In the genomic region with DNA sequence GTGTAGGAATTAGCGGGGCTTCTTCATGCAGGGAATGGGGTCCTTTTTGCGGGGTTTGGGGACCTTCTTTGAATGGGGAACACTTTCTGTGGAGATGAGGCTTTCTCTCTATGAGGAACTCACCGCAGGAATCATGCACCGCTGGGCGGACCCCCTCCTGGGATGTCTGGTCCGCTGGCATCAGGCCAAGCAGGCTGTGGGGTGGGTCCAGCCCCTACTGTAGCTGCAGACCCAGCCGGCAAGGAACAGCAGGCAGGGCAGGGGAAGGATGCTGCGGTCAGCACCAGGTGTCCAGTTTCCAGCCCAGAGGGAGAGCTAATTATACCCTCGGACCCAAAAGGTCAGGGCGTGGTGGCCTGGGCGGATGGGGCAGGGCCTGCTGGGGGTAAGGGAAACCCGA, we compare ENCODE assay signal across 20 cellular contexts. TPM values are rescaled to one million over a fixed set of nuclear protein-coding genes. Genes with fewer than 3 reads are reported as not detected.
DNase-seq lines count a peak whose midpoint lies in the region; ATAC-seq and TF ChIP-seq lines count a peak whose summit lies in the region.
"Had no signal": no experiment of that assay in that cellular context is flagged by ENCODE, and none has a peak within 500 bp of the region (broad histone marks: within the 10 kb centered on the region; RNA-seq: fewer than 3 reads in every experiment).

No MANE protein-coding gene starts in this region.

- POLR2A ChIA-PET in CD4-positive, alpha-beta memory T cell (lab: Charles Lee; ENCODE audit: partially characterized antibody), result no interaction called here

- no peak overlapping the region for H3T11ph ChIP-seq in H9 (ENCODE audit: low read length)

- H3K18ac ChIP-seq in H9 (ENCODE audit: insufficient read length, low read depth, low read length) (no peak overlapping the region), mesenchymal stem cell (ENCODE audit: low read depth in 1 of 2, low read length in 2 of 2) (no peak overlapping the region)

- ATAC-seq in GM18861 (IDR thresholded peaks at IDR 0.05; ENCODE audit: unreplicated experiment), result no peak
- ATAC-seq: left ventricle myocardium superior; naive thymus-derived CD8-positive, alpha-beta T cell; stimulated activated effector memory CD8-positive, alpha-beta T cell treated with anti-CD3 and anti-CD28 coated beads, Interleukin-12 subunit alpha, Interleukin-12 subunit beta, amount 100 ng/mL, for 72 hours; upper lobe of right lung had no signal

- no peak for TF ChIP-seq POLR2A in Peyer's patch (IDR thresholded peaks at IDR 0.05)

- H3K4me1 ChIP-seq in BE2C (peaks cover 7% of the 10 kb centered on the region), H9 (ENCODE audit: insufficient read depth, low read length) (peaks cover 3% of the 10 kb centered on the region; the same call in 1 of the 2 replicates), Peyer's patch (peaks cover 0 to 25% (median 17%) of the 10 kb centered on the region in 4 donors), mesenchymal stem cell (ENCODE audit: control insufficient read depth, insufficient read depth, low read depth, low read length) (peaks cover 36% of the 10 kb centered on the region)
- H3K4me1 ChIP-seq in CD4-positive, alpha-beta memory T cell (ENCODE audit: insufficient read depth, low read length), result peaks cover 13% of the 10 kb centered on the region

- H3K27ac Mint-ChIP-seq in H9, result peak overlapping the region in 2 of 3 experiments; percentile 23 to 40; a peak in 1 of 7 replicates
- no peak overlapping the region for H3K27ac Mint-ChIP-seq in CD4-positive, alpha-beta memory T cell
- H3K27ac Mint-ChIP-seq: activated CD4-positive, alpha-beta T cell treated with anti-CD3 and anti-CD28 coated beads, Interleukin-2, amount 10 ng/mL, durations not matched to agents 7 days and 5 days; stimulated activated effector memory CD8-positive, alpha-beta T cell treated with anti-CD3 and anti-CD28 coated beads, Interleukin-12 subunit alpha, Interleukin-12 subunit beta, amount 100 ng/mL, for 72 hours had no signal

- no peak overlapping the region for H4K8ac ChIP-seq in H9 (replicated peaks; ENCODE audit: insufficient read length, low read depth, low read length)
- H4K8ac ChIP-seq in mesenchymal stem cell (ENCODE audit: low read length), result no peak overlapping the region

- H3K36me3 ChIP-seq in BE2C, result no peaks in the 10 kb centered on the region
- no peaks in the 10 kb centered on the region for H3K36me3 ChIP-seq in Peyer's patch
- H3K36me3 ChIP-seq in mesenchymal stem cell (ENCODE audit: control insufficient read depth in 1 of 2, insufficient read depth in 2 of 2, low read depth in 1 of 2, low read length in 2 of 2), result peaks cover 0 to 8% of the 10 kb centered on the region in 2 experiments
- H3K36me3 ChIP-seq in CD4-positive, alpha-beta memory T cell (ENCODE audit: insufficient read depth, low read length), result no peaks in the 10 kb centered on the region
- H3K36me3 ChIP-seq: cardiac muscle cell, HAP-1, upper lobe of right lung had no signal

- H3K23ac ChIP-seq in H9 (ENCODE audit: insufficient read length, low read depth, low read length) (no peak overlapping the region), mesenchymal stem cell (ENCODE audit: low read length in 2 of 2) (no peak overlapping the region)

- H3K4me2 ChIP-seq in H9 (ENCODE audit: insufficient read depth, insufficient read length, low read length) (no peak overlapping the region), mesenchymal stem cell (ENCODE audit: low read length, poor library complexity, severe bottlenecking) (peak overlapping the region; percentile 12)

- H2BK5ac ChIP-seq in H9 (ENCODE audit: insufficient read length, low read length) (no peak overlapping the region), mesenchymal stem cell (ENCODE audit: low read depth, low read length, poor library complexity, severe bottlenecking) (peak overlapping the region; percentile 12)

- H3K27me3 ChIP-seq in BE2C, result no peaks in the 10 kb centered on the region
- no peaks in the 10 kb centered on the region for H3K27me3 ChIP-seq in H9 (ENCODE audit: insufficient read depth, low read length)
- peaks cover 0 to 11% of the 10 kb centered on the region in 2 donors for H3K27me3 ChIP-seq in Peyer's patch
- peaks cover 0 to 52% of the 10 kb centered on the region in 2 experiments for H3K27me3 ChIP-seq in mesenchymal stem cell (ENCODE audit: control insufficient read depth in 1 of 2, insufficient read depth in 1 of 2, low read length in 2 of 2)
- no peaks in the 10 kb centered on the region for H3K27me3 ChIP-seq in CD4-positive, alpha-beta memory T cell (ENCODE audit: insufficient read depth, low read length)
- H3K27me3 ChIP-seq: cardiac muscle cell had no signal

- peak; percentile 88 for DNase-seq in BE2C
- no peak for DNase-seq in H9
- peak; percentile 39 to 86 (median 83) for DNase-seq in Peyer's patch
- DNase-seq in mesenchymal stem cell, result no peak
- no peak for DNase-seq in NCI-H2171 (lab: John Stamatoyannopoulos, UW)
- no peak for DNase-seq in CD4-positive, alpha-beta memory T cell
- DNase-seq in NCI-H128 (lab: John Stamatoyannopoulos, UW; ENCODE audit: unreplicated experiment), result no peak
- DNase-seq: activated CD4-positive, alpha-beta T cell treated with anti-CD3 and anti-CD28 coated beads, Interleukin-2, amount 10 ng/mL, durations not matched to agents 7 days and 5 days; activated T-cell treated with anti-CD3 and anti-CD28 coated beads for 4 hours; left ventricle myocardium superior; naive thymus-derived CD8-positive, alpha-beta T cell; NCI-H1105; NCI-H526; SHP77; T-helper 9 cell; upper lobe of right lung had no signal

- H2AK5ac ChIP-seq in H9 (ENCODE audit: insufficient read length, low read length) (no peak overlapping the region), mesenchymal stem cell (ENCODE audit: low read length, severe bottlenecking) (peak overlapping the region; percentile 49)

- H3K56ac ChIP-seq in H9 (ENCODE audit: insufficient read length, low read depth, low read length), result no peak overlapping the region

- TF ChIP-seq CTCF in BE2C (IDR thresholded peaks at IDR 0.05; ENCODE audit: low read depth, low read length), result no peak
- no peak for TF ChIP-seq CTCF in H9 (conservative IDR thresholded peaks at IDR 0.05)
- no peak for TF ChIP-seq CTCF in Peyer's patch (IDR thresholded peaks at IDR 0.05)

- intact Hi-C loops in CD4-positive, alpha-beta memory T cell (cut with micrococcal nuclease), result no loop called here

- H3K36me3 Mint-ChIP-seq in H9 (ENCODE audit: insufficient read depth in 1 of 3, low read depth in 3 of 3), result peaks cover 0 to 2% (median 0%) of the 10 kb centered on the region in 3 experiments; a peak in 2 of 7 replicates
- H3K36me3 Mint-ChIP-seq in CD4-positive, alpha-beta memory T cell, result no peaks in the 10 kb centered on the region
- H3K36me3 Mint-ChIP-seq: naive thymus-derived CD8-positive, alpha-beta T cell had no signal

- no CpG with 5 or more reads among the region's 12 CpGs for whole genome bisulfite sequencing in H9 (ENCODE audit: extremely low coverage, insufficient read length, low lambda C conversion rate)
- WGBS in mesenchymal stem cell, result 70% methylated on average over 11 of the region's 12 CpGs

- no peaks in the 10 kb centered on the region for H3K9me3 ChIP-seq in BE2C
- H3K9me3 ChIP-seq in H9 (ENCODE audit: control insufficient read depth, low read depth, low read length), result no peaks in the 10 kb centered on the region
- H3K9me3 ChIP-seq in Peyer's patch, result no peaks in the 10 kb centered on the region
- H3K9me3 ChIP-seq in mesenchymal stem cell (ENCODE audit: control insufficient read depth, low read length), result no peaks in the 10 kb centered on the region
- H3K9me3 ChIP-seq in CD4-positive, alpha-beta memory T cell (ENCODE audit: control insufficient read depth in 1 of 2, low read length in 2 of 2), result no peaks in the 10 kb centered on the region
- H3K9me3 ChIP-seq: HAP-1, upper lobe of right lung had no signal

- peaks cover 23 to 27% of the 10 kb centered on the region in 2 experiments for H3K4me1 Mint-ChIP-seq in H9
- H3K4me1 Mint-ChIP-seq in CD4-positive, alpha-beta memory T cell, result peaks cover 6 to 17% (median 9%) of the 10 kb centered on the region in 4 donors

- H3K9me3 Mint-ChIP-seq in H9, result no peaks in the 10 kb centered on the region; a peak in 1 of 5 replicates
- no peaks in the 10 kb centered on the region for H3K9me3 Mint-ChIP-seq in CD4-positive, alpha-beta memory T cell
- H3K9me3 Mint-ChIP-seq: activated CD4-positive, alpha-beta T cell treated with anti-CD3 and anti-CD28 coated beads, Interleukin-2, amount 10 ng/mL, durations not matched to agents 7 days and 5 days; naive thymus-derived CD8-positive, alpha-beta T cell; stimulated activated effector memory CD8-positive, alpha-beta T cell treated with anti-CD3 and anti-CD28 coated beads, Interleukin-12 subunit alpha, Interleukin-12 subunit beta, amount 100 ng/mL, for 72 hours had no signal

- CTCF ChIA-PET in CD4-positive, alpha-beta memory T cell (lab: Charles Lee; ENCODE audit: partially characterized antibody), result no interaction called here

- H3K79me2 ChIP-seq in H9 (ENCODE audit: insufficient read depth, low read length), result no peaks in the 10 kb centered on the region

- H2BK15ac ChIP-seq in H9 (ENCODE audit: low read depth, low read length) (no peak overlapping the region), mesenchymal stem cell (ENCODE audit: low read depth, poor library complexity, severe bottlenecking) (no peak overlapping the region)

- H2BK20ac ChIP-seq in H9 (ENCODE audit: low read depth, low read length, poor library complexity, severe bottlenecking), result no peak overlapping the region

- H3K23me2 ChIP-seq in H9 (ENCODE audit: insufficient read length, low read depth, low read length, poor library complexity, severe bottlenecking), result peaks cover 12% of the 10 kb centered on the region

- H3K4ac ChIP-seq in H9 (ENCODE audit: low read depth, low read length) (no peak overlapping the region), mesenchymal stem cell (ENCODE audit: low read depth in 1 of 2, low read length in 2 of 2) (no peak overlapping the region)

- H2BK120ac ChIP-seq in H9 (ENCODE audit: low read depth, low read length, poor library complexity, severe bottlenecking) (no peak overlapping the region), mesenchymal stem cell (ENCODE audit: low read depth, low read length) (no peak overlapping the region)

- no peak overlapping the region for H4K5ac ChIP-seq in H9 (ENCODE audit: insufficient read length, low read depth, low read length)

- H2BK12ac ChIP-seq in H9 (ENCODE audit: insufficient read length, low read depth, low read length), result no peak overlapping the region
- no peak overlapping the region for H2BK12ac ChIP-seq in mesenchymal stem cell (ENCODE audit: low read length in 2 of 2)

- no peak overlapping the region for H3K27ac ChIP-seq in H9 (ENCODE audit: insufficient read length, low read depth, low read length)
- peak overlapping the region in 1 of 4 donors; percentile 15 for H3K27ac ChIP-seq in Peyer's patch
- peak overlapping the region; percentile 69 for H3K27ac ChIP-seq in mesenchymal stem cell (ENCODE audit: low read length, poor library complexity, severe bottlenecking)
- no peak overlapping the region for H3K27ac ChIP-seq in CD4-positive, alpha-beta memory T cell (ENCODE audit: low read depth, low read length)
- H3K27ac ChIP-seq: cardiac muscle cell, upper lobe of right lung had no signal

- H4K20me1 ChIP-seq in H9 (ENCODE audit: control insufficient read depth, insufficient read depth, insufficient read length), result no peaks in the 10 kb centered on the region

- H4K91ac ChIP-seq in H9 (ENCODE audit: insufficient read length, low read depth, low read length) (no peak overlapping the region), mesenchymal stem cell (ENCODE audit: low read length) (no peak overlapping the region)

- H3K9ac ChIP-seq in H9 (ENCODE audit: extremely low read depth, insufficient read length, low read length) (no peak overlapping the region), mesenchymal stem cell (ENCODE audit: low read length) (no peak overlapping the region)

- H3K79me1 ChIP-seq in H9 (ENCODE audit: insufficient read depth, low read depth, low read length, poor library complexity, severe bottlenecking) (no peaks in the 10 kb centered on the region), mesenchymal stem cell (replicated peaks; ENCODE audit: low read length, poor library complexity, severe bottlenecking) (no peaks in the 10 kb centered on the region)

- peaks cover 10% of the 10 kb centered on the region for H3K27me3 Mint-ChIP-seq in H9 (ENCODE audit: low read depth)
- peaks cover 5 to 20% of the 10 kb centered on the region in 2 donors for H3K27me3 Mint-ChIP-seq in CD4-positive, alpha-beta memory T cell

- H2AFZ ChIP-seq in H9 (ENCODE audit: low read length) (no peak overlapping the region), mesenchymal stem cell (ENCODE audit: low read depth, low read length) (no peak overlapping the region)

- H3K14ac ChIP-seq in H9 (ENCODE audit: insufficient read depth, low read length), result no peak overlapping the region; the same call in 1 of the 2 replicates
- no peak overlapping the region for H3K14ac ChIP-seq in mesenchymal stem cell (ENCODE audit: low read length in 2 of 2)

- H3K4me3 Mint-ChIP-seq in H9, result 0 out of 5 replicates have a peak overlapping the region, but pooled peaks of 1 of the 2 experiments have one; percentile 44
- H3K4me3 Mint-ChIP-seq in CD4-positive, alpha-beta memory T cell, result peak overlapping the region in 1 of 8 donors; percentile 33
- H3K4me3 Mint-ChIP-seq: activated CD4-positive, alpha-beta T cell treated with anti-CD3 and anti-CD28 coated beads, Interleukin-2, amount 10 ng/mL, durations not matched to agents 7 days and 5 days; stimulated activated effector memory CD8-positive, alpha-beta T cell treated with anti-CD3 and anti-CD28 coated beads, Interleukin-12 subunit alpha, Interleukin-12 subunit beta, amount 100 ng/mL, for 72 hours had no signal

- no peak overlapping the region for H3K4me3 ChIP-seq in BE2C (ENCODE audit: low read depth, low read length)
- H3K4me3 ChIP-seq in Peyer's patch, result no peak overlapping the region
- H3K4me3 ChIP-seq in mesenchymal stem cell (ENCODE audit: insufficient read depth in 1 of 2, low read depth in 1 of 2, low read length in 2 of 2), result no peak overlapping the region
- no peak overlapping the region for H3K4me3 ChIP-seq in CD4-positive, alpha-beta memory T cell (ENCODE audit: low read length in 2 of 2)
- H3K4me3 ChIP-seq: cardiac muscle cell, HAP-1, upper lobe of right lung had no signal

RNA-seq across cellular contexts. Expression of gene MYBPC2, which starts 1.8 kb away (rescaled TPM):
- polyA plus RNA-seq in BE2C (2012; ENCODE audit: insufficient read depth, insufficient read length, low read depth), result not detected
- 3.8 and 4.9 TPM in 2 replicates for total RNA-seq in H9 (2021)
- total RNA-seq in Peyer's patch, result not detected
- not detected for polyA plus RNA-seq in mesenchymal stem cell (2013, experiment 1 of 2)
- not detected for polyA plus RNA-seq in mesenchymal stem cell (2013, experiment 2 of 2)
- not detected for total RNA-seq in CD4-positive, alpha-beta memory T cell
- polyA plus RNA-seq in CD4-positive, alpha-beta memory T cell, result under 1 TPM in 1 of 2 donors, not detected in 1; 0.10 TPM
- total RNA-seq: activated CD4-positive, alpha-beta T cell treated with anti-CD3 and anti-CD28 coated beads, Interleukin-2, amount 10 ng/mL, durations not matched to agents 7 days and 5 days; naive thymus-derived CD8-positive, alpha-beta T cell had no signal
- polyA plus RNA-seq: naive thymus-derived CD8-positive, alpha-beta T cell had no signal

RNA-seq across cellular contexts. Expression of gene SPIB, which starts 15.8 kb away (rescaled TPM):
- not detected for polyA plus RNA-seq in BE2C (2012; ENCODE audit: insufficient read depth, insufficient read length, low read depth)
- 30.2 and 33.3 TPM in 2 replicates for total RNA-seq in H9 (2021)
- total RNA-seq in Peyer's patch, result 10 to 100 TPM; 20.3 to 62.7 (median 24.4) TPM
- not detected for polyA plus RNA-seq in mesenchymal stem cell (2013, experiment 1 of 2)
- not detected for polyA plus RNA-seq in mesenchymal stem cell (2013, experiment 2 of 2)
- not detected for total RNA-seq in CD4-positive, alpha-beta memory T cell
- 1 to 10 TPM in 1 of 2 donors, not detected in 1; 1.9 TPM for polyA plus RNA-seq in CD4-positive, alpha-beta memory T cell
- total RNA-seq: left ventricle myocardium superior had no signal

RNA-seq across cellular contexts. Expression of gene EMC10, which starts 41.8 kb away (rescaled TPM):
- polyA plus RNA-seq in BE2C (2012; ENCODE audit: insufficient read depth, insufficient read length, low read depth), result 327 TPM
- total RNA-seq in H9 (2021) (109 and 110 TPM in 2 replicates), Peyer's patch (100 to 1,000 TPM in 3 of 4 donors, 10 to 100 TPM in 1; 63.5 to 134 (median 117) TPM)
- polyA plus RNA-seq in mesenchymal stem cell (2013, experiment 1 of 2), result 104 TPM
- polyA plus RNA-seq in mesenchymal stem cell (2013, experiment 2 of 2), result 102 TPM
- 10 to 100 TPM; 83.7 to 92.6 TPM for total RNA-seq in CD4-positive, alpha-beta memory T cell
- polyA plus RNA-seq in CD4-positive, alpha-beta memory T cell, result 10 to 100 TPM in 1 of 2 donors, 1 to 10 TPM in 1; 7.8 to 10.1 TPM

RNA-seq across cellular contexts. Expression of gene GARIN5A, which starts 42.1 kb away (rescaled TPM):
- not detected for polyA plus RNA-seq in BE2C (2012; ENCODE audit: insufficient read depth, insufficient read length, low read depth)
- 9.5 and 10.5 TPM in 2 replicates for total RNA-seq in H9 (2021)
- 1 to 10 TPM in 2 of 4 donors, not detected in 2; 2.0 to 2.5 TPM for total RNA-seq in Peyer's patch
- polyA plus RNA-seq in mesenchymal stem cell (2013, experiment 1 of 2), result 1.0 TPM
- polyA plus RNA-seq in mesenchymal stem cell (2013, experiment 2 of 2), result 0.88 TPM
- total RNA-seq in CD4-positive, alpha-beta memory T cell, result under 1 TPM in 1 of 2 experiments, not detected in 1; 0.61 TPM
- polyA plus RNA-seq in CD4-positive, alpha-beta memory T cell, result under 1 TPM; 0.39 to 0.44 TPM
- total RNA-seq: activated CD4-positive, alpha-beta T cell treated with anti-CD3 and anti-CD28 coated beads, Interleukin-2, amount 10 ng/mL, durations not matched to agents 7 days and 5 days had no signal

RNA-seq across cellular contexts. Expression of gene POLD1, which starts 50.4 kb away (rescaled TPM):
- 20.8 TPM for polyA plus RNA-seq in BE2C (2012; ENCODE audit: insufficient read depth, insufficient read length, low read depth)
- total RNA-seq in H9 (2021) (165 and 178 TPM in 2 replicates), Peyer's patch (10 to 100 TPM; 14.9 to 90.0 (median 27.3) TPM)
- 8.5 TPM for polyA plus RNA-seq in mesenchymal stem cell (2013, experiment 1 of 2)
- polyA plus RNA-seq in mesenchymal stem cell (2013, experiment 2 of 2), result 8.3 TPM
- 10 to 100 TPM; 40.4 to 41.1 TPM for total RNA-seq in CD4-positive, alpha-beta memory T cell
- polyA plus RNA-seq in CD4-positive, alpha-beta memory T cell, result 10 to 100 TPM; 29.3 to 30.7 TPM

Comparison
In these comparisons a context has a peak if more than half of its experiments do, and no peak if none do; other contexts are left out.
1. DNase-seq: peak in BE2C (single experiment) and Peyer's patch (3 of 3); none in H9 (single experiment), mesenchymal stem cell (single experiment), NCI-H2171 (single experiment), CD4-positive, alpha-beta memory T cell (0 of 5) and NCI-H128 (single experiment).
2. H3K27ac Mint-ChIP-seq: peak in H9 (2 of 3); none in CD4-positive, alpha-beta memory T cell (0 of 7).
3. RNA of gene SPIB, which starts 15.8 kb away (total RNA-seq): 30.2 to 33.3 TPM in H9 and 20.3 to 62.7 TPM in Peyer's patch; not detected in CD4-positive, alpha-beta memory T cell; every median in the first group is over 10 times any median in the second.